ENCODE assay signal across 8 cellular contexts in genomic region chr22:32202539-32203180, GRCh38. TPM values are rescaled to one million over a fixed set of nuclear protein-coding genes. Genes with fewer than 3 reads are reported as not detected.
DNase-seq lines count a peak whose midpoint lies in the region; ATAC-seq and TF ChIP-seq lines count a peak whose summit lies in the region.

No MANE protein-coding gene starts in this region.

- peak overlapping the region in 2 of 5 experiments; percentile 24 to 96 for H3K27ac Mint-ChIP-seq in brain

- H3K4me3 Mint-ChIP-seq in brain, result peak overlapping the region; percentile 86 to 92 (median 91)

- peak; percentile 54 to 72 for TF ChIP-seq CTCF in brain (conservative IDR thresholded peaks at IDR 0.05)

- no peak for ATAC-seq in GM19328 (IDR thresholded peaks at IDR 0.05; ENCODE audit: unreplicated experiment)
- ATAC-seq in GM21526 (IDR thresholded peaks at IDR 0.05; ENCODE audit: low FRiP score, unreplicated experiment), result no peak

- H3K36me3 Mint-ChIP-seq in brain, result no peaks in the 10 kb centered on the region

- peaks cover 11% of the 10 kb centered on the region for H3K27me3 Mint-ChIP-seq in brain

- DNase-seq in DMS 273 treated with DMSO at 0.1 percent for 48 hours (lab: John Stamatoyannopoulos, UW) (peak; percentile 12), HT1080 (ENCODE audit: low read depth) (peak; percentile 63), OCI-M1 (lab: John Stamatoyannopoulos, UW) (peak; percentile 2), inferior parietal cortex (ENCODE audit: extremely low spot score) (peak; percentile 29), superior temporal gyrus (ENCODE audit: extremely low spot score) (peak; percentile 36)

- peaks cover 54% of the 10 kb centered on the region for H3K4me1 Mint-ChIP-seq in brain

- no peaks in the 10 kb centered on the region for H3K9me3 Mint-ChIP-seq in brain

RNA-seq across cellular contexts. Expression of gene RFPL2, which starts 2.2 kb away (rescaled TPM):
- not detected in 2 replicates for total RNA-seq in HT1080 (2014; rRNA removed; shearing (Covaris generic))
- polyA plus RNA-seq in HT1080 (2015; cell fraction: cytosol; rRNA removed), result not detected in 2 replicates
- not detected in 2 replicates for polyA plus RNA-seq in HT1080 (2015; cell fraction: nucleus; rRNA removed)
- polyA plus RNA-seq in brain (ENCODE audit: insufficient read depth, low read depth, low replicate concordance), result 5.3 TPM

RNA-seq across cellular contexts. Expression of gene C22orf42, which starts 43.6 kb away (rescaled TPM):
- total RNA-seq in HT1080 (2014; rRNA removed; shearing (Covaris generic)), result not detected in 2 replicates
- polyA plus RNA-seq in HT1080 (2015; cell fraction: cytosol; rRNA removed), result not detected in 2 replicates
- not detected in 2 replicates for polyA plus RNA-seq in HT1080 (2015; cell fraction: nucleus; rRNA removed)
- polyA plus RNA-seq in brain (ENCODE audit: insufficient read depth, low read depth, low replicate concordance), result 3.9 TPM

RNA-seq across cellular contexts. Expression of gene SLC5A4, which starts 52.5 kb away (rescaled TPM):
- 0.53 and 1.2 TPM in 2 replicates for total RNA-seq in HT1080 (2014; rRNA removed; shearing (Covaris generic))
- 0.78 and 0.92 TPM in 2 replicates for polyA plus RNA-seq in HT1080 (2015; cell fraction: cytosol; rRNA removed)
- 0.97 and 1.6 TPM in 2 replicates for polyA plus RNA-seq in HT1080 (2015; cell fraction: nucleus; rRNA removed)
- not detected for polyA plus RNA-seq in brain (ENCODE audit: insufficient read depth, low read depth, low replicate concordance)

Comparison
In these comparisons a context has a peak if more than half of its experiments do, and no peak if none do; other contexts are left out.
1. DNase-seq: peak in every context shown above with its lines; median percentile 63 in HT1080; 36 in superior temporal gyrus; 29 in inferior parietal cortex; 12 in DMS 273 treated with DMSO at 0.1 percent for 48 hours; 2 in OCI-M1.